Comparison of ENCODE assay signal across 1 cellular context in genomic region chr4:165343353-165344191, GRCh38.
TF ChIP-seq lines count a peak whose summit lies in the region.

No MANE protein-coding gene starts in this region.

TF ChIP-seq in HepG2, 621 proteins besides CTCF, POLR2A, EP300 and RAD21 (continued from another document):
- TF ChIP-seq SRSF9 (IDR thresholded peaks at IDR 0.05; ENCODE audit: borderline replicate concordance, insufficient read depth, low read depth, low read length, poor library complexity, severe bottlenecking) (no peak), MED8 (CRISPR knock-in tag; IDR thresholded peaks at IDR 0.05; ENCODE audit: insufficient replicate concordance) (no peak), ATF3 (CRISPR knock-in tag; IDR thresholded peaks at IDR 0.05) (no peak), SNRNP70 (IDR thresholded peaks at IDR 0.05; ENCODE audit: low read depth, low read length) (no peak), ATM (IDR thresholded peaks at IDR 0.05; ENCODE audit: borderline replicate concordance) (no peak), GZF1 (CRISPR knock-in tag; IDR thresholded peaks at IDR 0.05) (no peak), ZNF282 (IDR thresholded peaks at IDR 0.05; ENCODE audit: partially characterized antibody) (no peak), POLR2AphosphoS2 (IDR thresholded peaks at IDR 0.05; ENCODE audit: low read depth, low read length) (peak; percentile 27; the same call in 1 of the 2 replicates), ZNF737 (CRISPR knock-in tag; IDR thresholded peaks at IDR 0.05; ENCODE audit: borderline replicate concordance) (no peak), ZNF207 (IDR thresholded peaks at IDR 0.05; ENCODE audit: borderline replicate concordance) (no peak), ZNF343 (CRISPR knock-in tag; IDR thresholded peaks at IDR 0.05) (no peak), SKIL (CRISPR knock-in tag; IDR thresholded peaks at IDR 0.05; ENCODE audit: borderline replicate concordance) (no peak), ZNF337 (CRISPR knock-in tag; IDR thresholded peaks at IDR 0.05; ENCODE audit: borderline replicate concordance, low read depth) (no peak), ZNF547 (CRISPR knock-in tag; IDR thresholded peaks at IDR 0.05) (no peak), CHD4 (IDR thresholded peaks at IDR 0.05; ENCODE audit: borderline replicate concordance, low read length) (no peak), ZNF619 (CRISPR knock-in tag; IDR thresholded peaks at IDR 0.05) (no peak), ZNF607 (CRISPR knock-in tag; IDR thresholded peaks at IDR 0.05; ENCODE audit: borderline replicate concordance) (peak; percentile 52; the same call in 1 of the 2 replicates), ZNF30 (CRISPR knock-in tag; IDR thresholded peaks at IDR 0.05) (no peak), RBAK (CRISPR knock-in tag; IDR thresholded peaks at IDR 0.05) (no peak)
- TF ChIP-seq, protein P1, sequence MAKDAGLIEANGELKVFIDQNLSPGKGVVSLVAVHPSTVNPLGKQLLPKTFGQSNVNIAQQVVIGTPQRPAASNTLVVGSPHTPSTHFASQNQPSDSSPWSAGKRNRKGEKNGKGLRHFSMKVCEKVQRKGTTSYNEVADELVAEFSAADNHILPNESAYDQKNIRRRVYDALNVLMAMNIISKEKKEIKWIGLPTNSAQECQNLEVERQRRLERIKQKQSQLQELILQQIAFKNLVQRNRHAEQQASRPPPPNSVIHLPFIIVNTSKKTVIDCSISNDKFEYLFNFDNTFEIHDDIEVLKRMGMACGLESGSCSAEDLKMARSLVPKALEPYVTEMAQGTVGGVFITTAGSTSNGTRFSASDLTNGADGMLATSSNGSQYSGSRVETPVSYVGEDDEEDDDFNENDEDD (CRISPR knock-in tag; IDR thresholded peaks at IDR 0.05; ENCODE audit: borderline replicate concordance): no peak
- TF ChIP-seq, protein P2, sequence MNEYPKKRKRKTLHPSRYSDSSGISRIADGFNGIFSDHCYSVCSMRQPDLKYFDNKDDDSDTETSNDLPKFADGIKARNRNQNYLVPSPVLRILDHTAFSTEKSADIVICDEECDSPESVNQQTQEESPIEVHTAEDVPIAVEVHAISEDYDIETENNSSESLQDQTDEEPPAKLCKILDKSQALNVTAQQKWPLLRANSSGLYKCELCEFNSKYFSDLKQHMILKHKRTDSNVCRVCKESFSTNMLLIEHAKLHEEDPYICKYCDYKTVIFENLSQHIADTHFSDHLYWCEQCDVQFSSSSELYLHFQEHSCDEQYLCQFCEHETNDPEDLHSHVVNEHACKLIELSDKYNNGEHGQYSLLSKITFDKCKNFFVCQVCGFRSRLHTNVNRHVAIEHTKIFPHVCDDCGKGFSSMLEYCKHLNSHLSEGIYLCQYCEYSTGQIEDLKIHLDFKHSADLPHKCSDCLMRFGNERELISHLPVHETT (CRISPR knock-in tag; conservative IDR thresholded peaks at IDR 0.05): no peak
- TF ChIP-seq, protein P3, sequence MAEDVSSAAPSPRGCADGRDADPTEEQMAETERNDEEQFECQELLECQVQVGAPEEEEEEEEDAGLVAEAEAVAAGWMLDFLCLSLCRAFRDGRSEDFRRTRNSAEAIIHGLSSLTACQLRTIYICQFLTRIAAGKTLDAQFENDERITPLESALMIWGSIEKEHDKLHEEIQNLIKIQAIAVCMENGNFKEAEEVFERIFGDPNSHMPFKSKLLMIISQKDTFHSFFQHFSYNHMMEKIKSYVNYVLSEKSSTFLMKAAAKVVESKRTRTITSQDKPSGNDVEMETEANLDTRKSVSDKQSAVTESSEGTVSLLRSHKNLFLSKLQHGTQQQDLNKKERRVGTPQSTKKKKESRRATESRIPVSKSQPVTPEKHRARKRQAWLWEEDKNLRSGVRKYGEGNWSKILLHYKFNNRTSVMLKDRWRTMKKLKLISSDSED (CRISPR knock-in tag; IDR thresholded peaks at IDR 0.05): no peak
- TF ChIP-seq, protein P4, sequence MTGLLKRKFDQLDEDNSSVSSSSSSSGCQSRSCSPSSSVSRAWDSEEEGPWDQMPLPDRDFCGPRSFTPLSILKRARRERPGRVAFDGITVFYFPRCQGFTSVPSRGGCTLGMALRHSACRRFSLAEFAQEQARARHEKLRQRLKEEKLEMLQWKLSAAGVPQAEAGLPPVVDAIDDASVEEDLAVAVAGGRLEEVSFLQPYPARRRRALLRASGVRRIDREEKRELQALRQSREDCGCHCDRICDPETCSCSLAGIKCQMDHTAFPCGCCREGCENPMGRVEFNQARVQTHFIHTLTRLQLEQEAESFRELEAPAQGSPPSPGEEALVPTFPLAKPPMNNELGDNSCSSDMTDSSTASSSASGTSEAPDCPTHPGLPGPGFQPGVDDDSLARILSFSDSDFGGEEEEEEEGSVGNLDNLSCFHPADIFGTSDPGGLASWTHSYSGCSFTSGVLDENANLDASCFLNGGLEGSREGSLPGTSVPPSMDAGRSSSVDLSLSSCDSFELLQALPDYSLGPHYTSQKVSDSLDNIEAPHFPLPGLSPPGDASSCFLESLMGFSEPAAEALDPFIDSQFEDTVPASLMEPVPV (CRISPR knock-in tag; IDR thresholded peaks at IDR 0.05): no peak
- TF ChIP-seq, protein P5, sequence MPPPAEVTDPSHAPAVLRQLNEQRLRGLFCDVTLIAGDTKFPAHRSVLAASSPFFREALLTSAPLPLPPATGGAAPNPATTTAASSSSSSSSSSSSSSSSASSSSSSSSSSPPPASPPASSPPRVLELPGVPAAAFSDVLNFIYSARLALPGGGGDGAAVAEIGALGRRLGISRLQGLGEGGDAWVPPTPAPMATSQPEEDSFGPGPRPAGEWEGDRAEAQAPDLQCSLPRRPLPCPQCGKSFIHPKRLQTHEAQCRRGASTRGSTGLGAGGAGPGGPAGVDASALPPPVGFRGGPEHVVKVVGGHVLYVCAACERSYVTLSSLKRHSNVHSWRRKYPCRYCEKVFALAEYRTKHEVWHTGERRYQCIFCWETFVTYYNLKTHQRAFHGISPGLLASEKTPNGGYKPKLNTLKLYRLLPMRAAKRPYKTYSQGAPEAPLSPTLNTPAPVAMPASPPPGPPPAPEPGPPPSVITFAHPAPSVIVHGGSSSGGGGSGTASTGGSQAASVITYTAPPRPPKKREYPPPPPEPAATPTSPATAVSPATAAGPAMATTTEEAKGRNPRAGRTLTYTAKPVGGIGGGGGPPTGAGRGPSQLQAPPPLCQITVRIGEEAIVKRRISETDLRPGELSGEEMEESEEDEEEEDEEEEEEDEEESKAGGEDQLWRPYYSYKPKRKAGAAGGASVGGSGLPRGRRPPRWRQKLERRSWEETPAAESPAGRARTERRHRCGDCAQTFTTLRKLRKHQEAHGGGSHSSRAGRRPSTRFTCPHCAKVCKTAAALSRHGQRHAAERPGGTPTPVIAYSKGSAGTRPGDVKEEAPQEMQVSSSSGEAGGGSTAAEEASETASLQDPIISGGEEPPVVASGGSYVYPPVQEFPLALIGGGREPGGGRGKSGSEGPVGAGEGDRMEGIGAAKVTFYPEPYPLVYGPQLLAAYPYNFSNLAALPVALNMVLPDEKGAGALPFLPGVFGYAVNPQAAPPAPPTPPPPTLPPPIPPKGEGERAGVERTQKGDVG (CRISPR knock-in tag; IDR thresholded peaks at IDR 0.05; ENCODE audit: borderline replicate concordance): no peak
